Comparison of ENCODE assay signal across 9 cellular contexts in genomic region chr1:184843732-184844495, GRCh38.
DNase-seq lines count a peak whose midpoint lies in the region; ATAC-seq and TF ChIP-seq lines count a peak whose summit lies in the region.
"Had no signal": no experiment of that assay in that cellular context is flagged by ENCODE, and none has a peak within 500 bp of the region (broad histone marks: within the 10 kb centered on the region; RNA-seq: fewer than 3 reads in every experiment).

No MANE protein-coding gene starts in this region.

- peaks cover 22% of the 10 kb centered on the region for H3K4me1 ChIP-seq in MM.1S (ENCODE audit: low read length)

- H4K20me1 ChIP-seq in MM.1S (ENCODE audit: insufficient read depth, low read length) = no peaks in the 10 kb centered on the region

- peaks cover 35% of the 10 kb centered on the region for H3K4me1 Mint-ChIP-seq in activated T-helper 2 cell treated with anti-CD3 and anti-CD28 coated beads, Interferon-gamma antibody, Interleukin-2, Interleukin-4, amounts not matched to agents 10 μg/mL and 5 μg/mL and 100 μg/mL, durations not matched to agents 14 hours and 24 hours and 36 hours (ENCODE audit: low read depth)

- H3K4me2 ChIP-seq in MM.1S (ENCODE audit: low read depth, low read length) = peak overlapping the region; percentile 65

- H3K36me3 ChIP-seq in MM.1S (replicated peaks; ENCODE audit: insufficient read depth, low read length) = no peaks in the 10 kb centered on the region
- H3K36me3 ChIP-seq: pancreas had no signal

- H3K4me3 Mint-ChIP-seq in activated T-helper 2 cell treated with anti-CD3 and anti-CD28 coated beads, Interferon-gamma antibody, Interleukin-2, Interleukin-4, amounts not matched to agents 10 μg/mL and 5 μg/mL and 100 μg/mL, durations not matched to agents 14 hours and 24 hours and 36 hours (ENCODE audit: low read depth) = no peak overlapping the region

- H3K27me3 Mint-ChIP-seq in activated T-helper 2 cell treated with anti-CD3 and anti-CD28 coated beads, Interferon-gamma antibody, Interleukin-2, Interleukin-4, amounts not matched to agents 10 μg/mL and 5 μg/mL and 100 μg/mL, durations not matched to agents 14 hours and 24 hours and 36 hours (ENCODE audit: low read depth) = no peaks in the 10 kb centered on the region

- H3K27me3 ChIP-seq in MM.1S (replicated peaks; ENCODE audit: insufficient read depth, low read length) = peaks cover 9% of the 10 kb centered on the region; the same call in 1 of the 2 replicates
- H3K27me3 ChIP-seq: pancreas had no signal

- H3K9me3 Mint-ChIP-seq in activated T-helper 2 cell treated with anti-CD3 and anti-CD28 coated beads, Interferon-gamma antibody, Interleukin-2, Interleukin-4, amounts not matched to agents 10 μg/mL and 5 μg/mL and 100 μg/mL, durations not matched to agents 14 hours and 24 hours and 36 hours = no peaks in the 10 kb centered on the region

- DNase-seq in GM12864 (ENCODE audit: low read depth) = peak; percentile 61
- DNase-seq in MM.1S = peak; percentile 97
- peak; percentile 56 for DNase-seq in activated T-helper 2 cell treated with anti-CD3 and anti-CD28 coated beads, Interferon-gamma antibody, Interleukin-2, Interleukin-4, amounts not matched to agents 10 μg/mL and 5 μg/mL and 100 μg/mL, durations not matched to agents 14 hours and 24 hours and 36 hours (ENCODE audit: low spot score)
- peak; percentile 42 to 45 for DNase-seq in stimulated activated CD8-positive, alpha-beta memory T cell treated with anti-CD3 and anti-CD28 coated beads, Interleukin-7, amount 100 ng/mL, for 1 hour (ENCODE audit: low read depth in 2 of 2)
- no peak for DNase-seq in NCI-H1048 (lab: John Stamatoyannopoulos, UW)
- no peak for DNase-seq in NCI-H446 (lab: John Stamatoyannopoulos, UW)
- DNase-seq in NCI-H82 (lab: John Stamatoyannopoulos, UW) = no peak
- DNase-seq: pancreas had no signal

- peaks cover 13% of the 10 kb centered on the region for H3K36me3 Mint-ChIP-seq in activated T-helper 2 cell treated with anti-CD3 and anti-CD28 coated beads, Interferon-gamma antibody, Interleukin-2, Interleukin-4, amounts not matched to agents 10 μg/mL and 5 μg/mL and 100 μg/mL, durations not matched to agents 14 hours and 24 hours and 36 hours (ENCODE audit: low read depth)

- H2AFZ ChIP-seq in MM.1S (ENCODE audit: low read length) = no peak overlapping the region

- peak overlapping the region; percentile 58; the same call in 1 of the 2 replicates for H3K27ac ChIP-seq in MM.1S (ENCODE audit: low read length)
- H3K27ac ChIP-seq: pancreas had no signal

- H3F3A ChIP-seq in MM.1S (ENCODE audit: insufficient read depth, low read length) = peaks cover 17% of the 10 kb centered on the region

- H3K9ac ChIP-seq in MM.1S (ENCODE audit: low read length) = 0 out of 2 replicates have a peak overlapping the region, but pooled peaks have one; percentile 17

- H3K4me3 ChIP-seq in GM12864 (ENCODE audit: low read depth, low read length) (no peak overlapping the region), MM.1S (ENCODE audit: low read length) (peak overlapping the region; percentile 13; the same call in 1 of the 2 replicates)
- H3K4me3 ChIP-seq: pancreas had no signal

- H3K9me2 ChIP-seq in MM.1S (replicated peaks; ENCODE audit: insufficient read depth, low read length) = no peaks in the 10 kb centered on the region

- peak; percentile 100 for ATAC-seq in GM21619 (IDR thresholded peaks at IDR 0.05; ENCODE audit: unreplicated experiment)

- TF ChIP-seq CTCF in GM12864 (IDR thresholded peaks at IDR 0.05; ENCODE audit: low read depth, low read length, missing control alignments) = no peak
- no peak for TF ChIP-seq CTCF in MM.1S (IDR thresholded peaks at IDR 0.05; ENCODE audit: low read length)

- no peaks in the 10 kb centered on the region for H3K79me2 ChIP-seq in MM.1S (ENCODE audit: low read length)

- no peak overlapping the region for H3K27ac Mint-ChIP-seq in activated T-helper 2 cell treated with anti-CD3 and anti-CD28 coated beads, Interferon-gamma antibody, Interleukin-2, Interleukin-4, amounts not matched to agents 10 μg/mL and 5 μg/mL and 100 μg/mL, durations not matched to agents 14 hours and 24 hours and 36 hours

- no peaks in the 10 kb centered on the region for H3K9me3 ChIP-seq in MM.1S (replicated peaks; ENCODE audit: insufficient read depth, low read length)
- H3K9me3 ChIP-seq: pancreas had no signal

- intact Hi-C loops in activated T-helper 2 cell treated with anti-CD3 and anti-CD28 coated beads, Interferon-gamma antibody, Interleukin-2, Interleukin-4, amounts not matched to agents 10 μg/mL and 5 μg/mL and 100 μg/mL, durations not matched to agents 14 hours and 24 hours and 36 hours (cut with micrococcal nuclease) = loop anchor here (2.0 kb wide), 1 partner anchor 23 kb away; no protein-coding TSS in a partner anchor

Comparison
In these comparisons a context has a peak if more than half of its experiments do, and no peak if none do; other contexts are left out.
1. DNase-seq: peak in GM12864 (single experiment), MM.1S (single experiment), activated T-helper 2 cell treated with anti-CD3 and anti-CD28 coated beads, Interferon-gamma antibody, Interleukin-2, Interleukin-4, amounts not matched to agents 10 μg/mL and 5 μg/mL and 100 μg/mL, durations not matched to agents 14 hours and 24 hours and 36 hours (single experiment) and stimulated activated CD8-positive, alpha-beta memory T cell treated with anti-CD3 and anti-CD28 coated beads, Interleukin-7, amount 100 ng/mL, for 1 hour (2 of 2); none in NCI-H1048 (single experiment), NCI-H446 (0 of 2) and NCI-H82 (single experiment).